ENCODE assay signal across 11 cellular contexts in genomic region chr3:150759319-150759718, GRCh38. TPM values are rescaled to one million over a fixed set of nuclear protein-coding genes. Genes with fewer than 3 reads are reported as not detected.
DNase-seq lines count a peak whose midpoint lies in the region; ATAC-seq and TF ChIP-seq lines count a peak whose summit lies in the region.
"Had no signal": no experiment of that assay in that cellular context is flagged by ENCODE, and none has a peak within 500 bp of the region (broad histone marks: within the 10 kb centered on the region; RNA-seq: fewer than 3 reads in every experiment).

No MANE protein-coding gene starts in this region.

- no peak for TF ChIP-seq POLR2A in breast epithelium (IDR thresholded peaks at IDR 0.05)

- H3K27ac ChIP-seq in breast epithelium, result no peak overlapping the region

- no peak for DNase-seq in MCF 10A (ENCODE audit: unreplicated experiment)
- no peak for DNase-seq in breast epithelium (ENCODE audit: low spot score in 2 of 2)
- no peak for DNase-seq in activated CD4-positive, alpha-beta memory T cell treated with anti-CD3 and anti-CD28 coated beads, Interleukin-2, amount 10 ng/mL, durations not matched to agents 7 days and 5 days
- peak; percentile 32 for DNase-seq in kidney tubule cell (ENCODE audit: low spot score)
- DNase-seq in type B pancreatic cell (ENCODE audit: extremely low spot score, unreplicated experiment), result no peak
- DNase-seq in NCI-H524 treated with DMSO at 0.1 percent for 48 hours (lab: John Stamatoyannopoulos, UW), result no peak
- DNase-seq: activated effector memory CD4-positive, alpha-beta T cell treated with anti-CD3 and anti-CD28 coated beads, Interleukin-2, amount 50 U/mL, for 16 hours; BE2C; NCI-H345 had no signal

- H3K36me3 ChIP-seq in breast epithelium, result no peaks in the 10 kb centered on the region

- no peak for ATAC-seq in HG03139 (IDR thresholded peaks at IDR 0.05; ENCODE audit: unreplicated experiment)
- ATAC-seq in GM21526 (IDR thresholded peaks at IDR 0.05; ENCODE audit: low FRiP score, unreplicated experiment), result no peak

- H3K9me3 Mint-ChIP-seq in MCF 10A (ENCODE audit: unreplicated experiment) (no peaks in the 10 kb centered on the region), type B pancreatic cell (peaks cover 3% of the 10 kb centered on the region)
- H3K9me3 Mint-ChIP-seq in activated CD4-positive, alpha-beta memory T cell treated with anti-CD3 and anti-CD28 coated beads, Interleukin-2, amount 10 ng/mL, durations not matched to agents 7 days and 5 days, result no peaks in the 10 kb centered on the region

- H3K9me3 ChIP-seq in breast epithelium, result no peaks in the 10 kb centered on the region
- H3K9me3 ChIP-seq: BE2C had no signal

- intact Hi-C loops in MCF 10A (cut with micrococcal nuclease), result no loop called here
- intact Hi-C loops in breast epithelium (cut with DNase I; ENCODE audit: low total_unique reads), result loop anchor here (5.0 kb wide), 1 partner anchor 367 kb away; no protein-coding TSS in a partner anchor

- H3K36me3 Mint-ChIP-seq in MCF 10A (ENCODE audit: insufficient read depth, unreplicated experiment) (peaks cover 25% of the 10 kb centered on the region), type B pancreatic cell (peaks cover 16% of the 10 kb centered on the region)
- peaks cover 65% of the 10 kb centered on the region for H3K36me3 Mint-ChIP-seq in activated CD4-positive, alpha-beta memory T cell treated with anti-CD3 and anti-CD28 coated beads, Interleukin-2, amount 10 ng/mL, durations not matched to agents 7 days and 5 days (ENCODE audit: low read depth)

- TF ChIP-seq CTCF in MCF 10A (IDR thresholded peaks at IDR 0.05; ENCODE audit: unreplicated experiment) (no peak), breast epithelium (IDR thresholded peaks at IDR 0.05) (no peak), type B pancreatic cell (conservative IDR thresholded peaks at IDR 0.05) (no peak)

- CTCF ChIA-PET in MCF 10A (lab: Yijun Ruan, JAX), result interaction anchor here (0.5 to 7.7 kb wide), 8 partner anchors 14 to 154 kb away, joined by 3 to 59 read pairs (median 4); no protein-coding TSS in a partner anchor
- CTCF ChIA-PET in activated CD4-positive, alpha-beta memory T cell treated with anti-CD3 and anti-CD28 coated beads, Interleukin-2, amount 10 ng/mL, durations not matched to agents 7 days and 5 days (lab: Charles Lee), result interaction anchor here (0.7 to 2.4 kb wide), 4 partner anchors 28 to 469 kb away, joined by 3 to 12 read pairs (median 3); no protein-coding TSS in a partner anchor

- no TSS peak for BruUV-seq in MCF 10A (replicated peaks; lab: Mats Ljungman, UMichigan)

- no peak overlapping the region for H3K4me3 ChIP-seq in breast epithelium

- POLR2A ChIA-PET in MCF 10A (lab: Yijun Ruan, JAX), result interaction anchor here (0.6 to 6.5 kb wide), 5 partner anchors 11 to 823 kb away, joined by 4 to 60 read pairs (median 6); no protein-coding TSS in a partner anchor
- POLR2A ChIA-PET in activated CD4-positive, alpha-beta memory T cell treated with anti-CD3 and anti-CD28 coated beads, Interleukin-2, amount 10 ng/mL, durations not matched to agents 7 days and 5 days (lab: Charles Lee), result interaction anchor here (0.7 to 8.3 kb wide), 9 partner anchors 12 to 441 kb away, joined by 3 to 156 read pairs (median 4); partner anchors contain the start of genes EIF2A, SELENOT, SERP1 and TSC22D2

- peak overlapping the region; percentile 49 for H3K27ac Mint-ChIP-seq in MCF 10A (ENCODE audit: low read depth, unreplicated experiment)
- H3K27ac Mint-ChIP-seq in activated CD4-positive, alpha-beta memory T cell treated with anti-CD3 and anti-CD28 coated beads, Interleukin-2, amount 10 ng/mL, durations not matched to agents 7 days and 5 days, result peak overlapping the region; percentile 99
- peak overlapping the region; percentile 90 for H3K27ac Mint-ChIP-seq in type B pancreatic cell

- no peak overlapping the region for H3K4me3 Mint-ChIP-seq in MCF 10A (ENCODE audit: unreplicated experiment)
- peak overlapping the region; percentile 88 for H3K4me3 Mint-ChIP-seq in activated CD4-positive, alpha-beta memory T cell treated with anti-CD3 and anti-CD28 coated beads, Interleukin-2, amount 10 ng/mL, durations not matched to agents 7 days and 5 days
- peak overlapping the region; percentile 95 for H3K4me3 Mint-ChIP-seq in type B pancreatic cell

- no peaks in the 10 kb centered on the region for H3K27me3 ChIP-seq in breast epithelium
- H3K27me3 ChIP-seq: BE2C had no signal

- H3K4me1 ChIP-seq in breast epithelium, result peaks cover 0 to 4% of the 10 kb centered on the region in 2 donors

- H3K4me1 Mint-ChIP-seq in MCF 10A (ENCODE audit: insufficient read depth, unreplicated experiment), result peaks cover 31% of the 10 kb centered on the region
- H3K4me1 Mint-ChIP-seq in activated CD4-positive, alpha-beta memory T cell treated with anti-CD3 and anti-CD28 coated beads, Interleukin-2, amount 10 ng/mL, durations not matched to agents 7 days and 5 days, result peaks cover 53% of the 10 kb centered on the region
- peaks cover 37% of the 10 kb centered on the region for H3K4me1 Mint-ChIP-seq in type B pancreatic cell (ENCODE audit: unreplicated experiment)

- H3K27me3 Mint-ChIP-seq in MCF 10A (ENCODE audit: insufficient read depth, unreplicated experiment), result no peaks in the 10 kb centered on the region
- no peaks in the 10 kb centered on the region for H3K27me3 Mint-ChIP-seq in activated CD4-positive, alpha-beta memory T cell treated with anti-CD3 and anti-CD28 coated beads, Interleukin-2, amount 10 ng/mL, durations not matched to agents 7 days and 5 days
- H3K27me3 Mint-ChIP-seq in type B pancreatic cell, result peaks cover 4% of the 10 kb centered on the region

RNA-seq across cellular contexts. Expression of gene SIAH2, which starts 3.6 kb away (rescaled TPM):
- total RNA-seq in MCF 10A (2022), result 20.0 and 35.4 TPM in 2 replicates
- 10 to 100 TPM; 37.4 to 40.3 (median 39.1) TPM for total RNA-seq in breast epithelium
- 10 to 100 TPM; 42.5 to 44.9 TPM for total RNA-seq in activated CD4-positive, alpha-beta memory T cell treated with anti-CD3 and anti-CD28 coated beads, Interleukin-2, amount 10 ng/mL, durations not matched to agents 7 days and 5 days
- 18.2 and 26.6 TPM in 2 replicates for total RNA-seq in type B pancreatic cell (ENCODE audit: low replicate concordance)

RNA-seq across cellular contexts. Expression of gene ERICH6, which starts 55.6 kb away (rescaled TPM):
- total RNA-seq in MCF 10A (2022) (not detected in 2 replicates), breast epithelium (under 1 TPM; 0.29 to 0.98 (median 0.48) TPM), type B pancreatic cell (ENCODE audit: low replicate concordance) (not detected in 2 replicates)
- total RNA-seq in activated CD4-positive, alpha-beta memory T cell treated with anti-CD3 and anti-CD28 coated beads, Interleukin-2, amount 10 ng/mL, durations not matched to agents 7 days and 5 days, result under 1 TPM; 0.38 to 0.81 TPM

Comparison
In these comparisons a context has a peak if more than half of its experiments do, and no peak if none do; other contexts are left out.
1. H3K27ac Mint-ChIP-seq: peak in every context shown above with its lines; median percentile 99 in activated CD4-positive, alpha-beta memory T cell treated with anti-CD3 and anti-CD28 coated beads, Interleukin-2, amount 10 ng/mL, durations not matched to agents 7 days and 5 days; 90 in type B pancreatic cell; 49 in MCF 10A.